In the genomic region with DNA sequence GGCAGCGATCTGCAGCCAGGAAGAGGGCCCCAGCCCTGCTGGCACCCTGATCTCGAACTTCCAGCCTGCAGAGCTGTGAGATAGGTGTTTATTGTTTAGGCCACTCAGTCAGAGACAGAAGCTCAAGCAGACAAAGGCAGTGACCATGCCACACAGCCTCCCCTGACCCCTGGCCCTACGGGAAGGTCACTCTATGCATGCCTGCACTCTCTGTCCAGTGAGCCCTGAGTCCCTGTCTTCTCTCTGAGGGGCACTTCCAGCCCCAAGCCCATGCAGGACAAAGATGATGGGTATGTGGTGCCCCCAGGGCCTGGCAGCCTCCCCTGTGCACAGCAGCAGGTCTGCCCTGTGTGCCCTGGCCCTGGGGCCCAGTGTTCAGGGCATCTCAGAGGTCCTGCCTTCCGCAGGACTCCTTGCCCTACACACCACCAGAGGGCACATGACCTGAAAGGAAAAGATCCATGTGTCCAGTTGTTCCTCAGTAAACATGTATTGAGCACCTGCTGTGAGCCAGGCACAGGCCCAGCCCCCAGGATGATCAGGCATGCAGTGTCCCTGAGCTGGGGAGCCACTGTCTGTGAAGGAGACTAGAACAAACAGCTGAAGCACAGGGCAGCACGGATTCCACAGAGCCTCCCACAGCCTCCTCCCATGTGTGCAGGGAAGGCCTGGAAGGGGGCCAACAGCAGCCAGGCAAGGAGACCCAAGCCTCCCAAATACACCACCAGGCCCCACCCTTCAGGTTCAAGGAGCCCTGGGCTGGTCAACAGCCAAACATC, we compare ENCODE assay signal across 9 cellular contexts.
DNase-seq lines count a peak whose midpoint lies in the region; ATAC-seq and TF ChIP-seq lines count a peak whose summit lies in the region.
"Had no signal": no experiment of that assay in that cellular context is flagged by ENCODE, and none has a peak within 500 bp of the region (broad histone marks: within the 10 kb centered on the region; RNA-seq: fewer than 3 reads in every experiment).

No MANE protein-coding gene starts in this region.

- peak; percentile 22 for TF ChIP-seq CTCF in GM12864 (IDR thresholded peaks at IDR 0.05; ENCODE audit: low read depth, low read length, missing control alignments)

- no peak for TF ChIP-seq POLR2A in GM18505 (IDR thresholded peaks at IDR 0.05; ENCODE audit: borderline replicate concordance, extremely low read depth, insufficient read depth, insufficient read length)

- H3K4me3 ChIP-seq in GM12864 (ENCODE audit: low read depth, low read length): no peak overlapping the region

- no peak for ATAC-seq in GM18505 (IDR thresholded peaks at IDR 0.05; ENCODE audit: unreplicated experiment)

- DNase-seq in A172 (ENCODE audit: low spot score): peak; percentile 11
- no peak for DNase-seq in GM12864 (ENCODE audit: low read depth)
- peak; percentile 20 for DNase-seq in RKO (ENCODE audit: low spot score)
- peak; percentile 32 for DNase-seq in glomerular visceral epithelial cell (ENCODE audit: extremely low spot score)
- no peak for DNase-seq in putamen (ENCODE audit: low spot score)
- DNase-seq in COR-L47 (lab: John Stamatoyannopoulos, UW): no peak
- DNase-seq in AML-193 (lab: John Stamatoyannopoulos, UW): no peak
- DNase-seq: Right ventricle myocardium superior had no signal

Comparison
In these comparisons a context has a peak if more than half of its experiments do, and no peak if none do; other contexts are left out.
1. DNase-seq: peak in A172 (single experiment), RKO (single experiment) and glomerular visceral epithelial cell (single experiment); none in GM12864 (single experiment), putamen (single experiment), COR-L47 (single experiment) and AML-193 (0 of 2).